In genomic region chr5:1720396-1721110, GRCh38 we compare ENCODE assay signal across 22 cellular contexts.
"Had no signal": no experiment of that assay in that cellular context is flagged by ENCODE, and none has a peak within 500 bp of the region (broad histone marks: within the 10 kb centered on the region; RNA-seq: fewer than 3 reads in every experiment).

No MANE protein-coding gene starts in this region.

- H2AFZ ChIP-seq: parathyroid adenoma had no signal

- H3K36me3 Mint-ChIP-seq: stimulated activated naive B cell treated with anti-CD40 and anti-IgM and Interleukin-4, amounts not matched to agents 10 μg/mL and 1 μg/mL and 100 μg/mL, for 72 hours had no signal

- H3K27me3 ChIP-seq: body of pancreas, SJCRH30 had no signal

- H3K4me3 Mint-ChIP-seq: activated T-helper 1 cell treated with anti-CD3 and anti-CD28 coated beads, Interleukin-12 subunit alpha, Interleukin-12 subunit beta, Interleukin-2, Interleukin-4 antibody, amounts not matched to agents 30 ng/mL and 10 ng/mL and 1 ng/mL, durations not matched to agents 14 hours and 24 hours and 36 hours; nephron; stimulated activated naive B cell treated with anti-CD40 and anti-IgM and Interleukin-4, amounts not matched to agents 10 μg/mL and 1 μg/mL and 100 μg/mL, for 72 hours; T-cell; T-helper 2 cell treated with Interferon-gamma antibody and Interleukin-4, amounts not matched to agents 5 μg/mL and 100 μg/mL, for 36 hours had no signal

- H3K4me1 Mint-ChIP-seq: nephron, T-cell had no signal

- H3K36me3 ChIP-seq: cardiac muscle cell, heart left ventricle, lower lobe of right lung, SJCRH30, transverse colon, WERI-Rb-1 had no signal

- H3K27ac ChIP-seq: body of pancreas, cardiac muscle cell, dorsolateral prefrontal cortex, heart left ventricle, lower lobe of right lung, parathyroid adenoma, SJCRH30, transverse colon, WERI-Rb-1 had no signal

- H3K27ac Mint-ChIP-seq: activated T-helper 1 cell treated with anti-CD3 and anti-CD28 coated beads, Interleukin-12 subunit alpha, Interleukin-12 subunit beta, Interleukin-2, Interleukin-4 antibody, amounts not matched to agents 30 ng/mL and 10 ng/mL and 1 ng/mL, durations not matched to agents 14 hours and 24 hours and 36 hours; nephron; stimulated activated naive B cell treated with anti-CD40 and anti-IgM and Interleukin-4, amounts not matched to agents 10 μg/mL and 1 μg/mL and 100 μg/mL, for 72 hours; T-cell; T-helper 2 cell treated with Interferon-gamma antibody and Interleukin-4, amounts not matched to agents 5 μg/mL and 100 μg/mL, for 36 hours had no signal

- DNase-seq: activated CD4-positive, CD25-positive, alpha-beta regulatory T cell treated with anti-CD3 and anti-CD28 coated beads, Interleukin-2, amount 50 U/mL, for 72 hours; activated gamma-delta T cell; activated naive CD4-positive, alpha-beta T cell treated with anti-CD3 and anti-CD28 coated beads, Interleukin-2, amount 50 U/mL, for 16 hours; anterior cingulate cortex; body of pancreas; dorsolateral prefrontal cortex; left colon; lower lobe of right lung; SJCRH30; small intestine; stimulated activated CD4-positive, alpha-beta T cell treated with anti-CD3 and anti-CD28 coated beads, Interleukin-2, amount 100 ng/mL, for 24 hours; stimulated activated naive B cell treated with anti-CD40 and anti-IgM and Interleukin-4, amounts not matched to agents 10 μg/mL and 1 μg/mL and 100 μg/mL, for 72 hours; T-cell; transverse colon; WERI-Rb-1 had no signal

- H3K9ac ChIP-seq: parathyroid adenoma had no signal

- H3K4me1 ChIP-seq: body of pancreas, heart left ventricle, lower lobe of right lung, parathyroid adenoma, SJCRH30, transverse colon had no signal

- H3K4me3 ChIP-seq: body of pancreas, cardiac muscle cell, dorsolateral prefrontal cortex, heart left ventricle, lower lobe of right lung, SJCRH30, transverse colon had no signal

- ATAC-seq: body of pancreas; heart left ventricle; left colon; sciatic nerve; stimulated activated naive B cell treated with anti-CD40 and anti-IgM and Interleukin-4, amounts not matched to agents 10 μg/mL and 1 μg/mL and 100 μg/mL, for 72 hours; T-cell had no signal

- H3K9me3 ChIP-seq: body of pancreas, SJCRH30 had no signal
